ENCODE assay signal across 1 cellular context in genomic region chr19:46809534-46810272, GRCh38.
A peak's percentile ranks its signal among the peaks of the same experiment; 100 is the strongest.
TF ChIP-seq lines count a peak whose summit lies in the region.

No MANE protein-coding gene starts in this region.

TF ChIP-seq in K562, 482 proteins besides CTCF, POLR2A, EP300 and RAD21:
- TF ChIP-seq GTF2A2 (tag; IDR thresholded peaks at IDR 0.05) (no peak), ZNF76 (CRISPR knock-in tag; IDR thresholded peaks at IDR 0.05; ENCODE audit: borderline replicate concordance) (no peak), E2F6 (IDR thresholded peaks at IDR 0.05; ENCODE audit: borderline replicate concordance in 1 of 2, extremely low read depth in 1 of 2, insufficient read depth in 1 of 2, insufficient read length in 1 of 2, low read depth in 1 of 2, low read length in 1 of 2, poor library complexity in 1 of 2, severe bottlenecking in 1 of 2) (peak; percentile 44 to 46), MGA (IDR thresholded peaks at IDR 0.05) (peak; percentile 72), ZNF121 (CRISPR knock-in tag; conservative IDR thresholded peaks at IDR 0.05) (peak; percentile 90), ZNF253 (CRISPR knock-in tag; conservative IDR thresholded peaks at IDR 0.05) (no peak), KLF6 (CRISPR knock-in tag; IDR thresholded peaks at IDR 0.05; ENCODE audit: borderline replicate concordance) (no peak)
- TF ChIP-seq, protein P1, sequence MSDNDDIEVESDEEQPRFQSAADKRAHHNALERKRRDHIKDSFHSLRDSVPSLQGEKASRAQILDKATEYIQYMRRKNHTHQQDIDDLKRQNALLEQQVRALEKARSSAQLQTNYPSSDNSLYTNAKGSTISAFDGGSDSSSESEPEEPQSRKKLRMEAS (CRISPR knock-in tag; IDR thresholded peaks at IDR 0.05), result peak; percentile 85
